ENCODE assay signal across 28 cellular contexts in the genomic region with DNA sequence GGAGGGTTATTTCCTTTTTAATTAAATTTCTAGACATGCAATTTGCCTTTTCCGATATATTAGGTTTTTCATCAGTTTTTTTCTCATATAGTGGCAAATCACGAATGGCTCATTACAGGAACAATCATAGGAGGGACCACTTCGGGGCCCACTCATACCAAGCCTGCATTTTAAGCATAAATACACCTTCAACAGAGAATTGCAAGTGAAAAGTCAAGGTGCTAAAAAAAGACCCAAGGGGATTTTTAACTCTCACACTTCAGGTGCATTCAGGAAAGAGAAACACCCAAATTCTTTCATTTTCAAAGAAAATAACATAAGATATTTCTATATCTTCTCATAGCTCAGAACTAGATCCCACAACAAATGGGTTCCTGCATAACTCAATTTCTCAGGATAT.
"Had no signal": no experiment of that assay in that cellular context is flagged by ENCODE, and none has a peak within 500 bp of the region (broad histone marks: within the 10 kb centered on the region; RNA-seq: fewer than 3 reads in every experiment).

No MANE protein-coding gene starts in this region.

- H3K4me3 ChIP-seq: ascending aorta, breast epithelium, cardiac muscle cell, colonic mucosa, heart left ventricle had no signal

- ATAC-seq: activated naive CD4-positive, alpha-beta T cell treated with anti-CD3 and anti-CD28 coated beads, Interleukin-2, amount 50 U/mL, for 72 hours; activated T-cell treated with anti-CD3 and anti-CD28 coated beads, Interleukin-2, amount 50 U/mL, for 72 hours; esophagus mucosa; heart left ventricle; WTC11 had no signal

- H3K9me3 Mint-ChIP-seq: activated CD4-positive, alpha-beta T cell treated with anti-CD3 and anti-CD28 coated beads, Interleukin-2, amount 10 ng/mL, durations not matched to agents 7 days and 5 days; activated naive CD4-positive, alpha-beta T cell treated with anti-CD3 and anti-CD28 coated beads, Interleukin-2, amount 10 ng/mL, durations not matched to agents 7 days and 5 days; activated naive CD4-positive, alpha-beta T cell treated with anti-CD3 and anti-CD28 coated beads, Interleukin-2, amount 50 U/mL, for 72 hours; activated naive CD8-positive, alpha-beta T cell treated with anti-CD3 and anti-CD28 coated beads, Interleukin-2, amount 10 ng/mL, durations not matched to agents 7 days and 5 days; activated T-cell treated with anti-CD3 and anti-CD28 coated beads, Interleukin-2, amount 50 U/mL, for 24 hours; activated T-cell treated with anti-CD3 and anti-CD28 coated beads, Interleukin-2, amount 50 U/mL, for 72 hours; brain had no signal

- H3K4me1 Mint-ChIP-seq: activated CD4-positive, alpha-beta memory T cell treated with anti-CD3 and anti-CD28 coated beads, Interleukin-2, amount 10 ng/mL, durations not matched to agents 7 days and 5 days; activated CD4-positive, alpha-beta T cell treated with anti-CD3 and anti-CD28 coated beads, Interleukin-2, amount 10 ng/mL, durations not matched to agents 7 days and 5 days; activated naive CD4-positive, alpha-beta T cell treated with anti-CD3 and anti-CD28 coated beads, Interleukin-2, amount 10 ng/mL, durations not matched to agents 7 days and 5 days; activated naive CD8-positive, alpha-beta T cell treated with anti-CD3 and anti-CD28 coated beads, Interleukin-2, amount 10 ng/mL, durations not matched to agents 7 days and 5 days; brain had no signal

- H3K36me3 ChIP-seq: ascending aorta, breast epithelium, cardiac muscle cell, colonic mucosa, heart left ventricle had no signal

- H3K36me3 Mint-ChIP-seq: activated naive CD4-positive, alpha-beta T cell treated with anti-CD3 and anti-CD28 coated beads, Interleukin-2, amount 10 ng/mL, durations not matched to agents 7 days and 5 days; activated naive CD4-positive, alpha-beta T cell treated with anti-CD3 and anti-CD28 coated beads, Interleukin-2, amount 50 U/mL, for 72 hours; activated naive CD8-positive, alpha-beta T cell treated with anti-CD3 and anti-CD28 coated beads, Interleukin-2, amount 10 ng/mL, durations not matched to agents 7 days and 5 days; brain; WTC11 had no signal

- H3K9me3 ChIP-seq: ascending aorta, breast epithelium, colonic mucosa, heart left ventricle had no signal

- H3K27ac Mint-ChIP-seq: activated CD4-positive, alpha-beta memory T cell treated with anti-CD3 and anti-CD28 coated beads, Interleukin-2, amount 10 ng/mL, durations not matched to agents 7 days and 5 days; activated CD4-positive, alpha-beta T cell treated with anti-CD3 and anti-CD28 coated beads, Interleukin-2, amount 10 ng/mL, durations not matched to agents 7 days and 5 days; activated naive CD4-positive, alpha-beta T cell treated with anti-CD3 and anti-CD28 coated beads, Interleukin-2, amount 10 ng/mL, durations not matched to agents 7 days and 5 days; activated naive CD4-positive, alpha-beta T cell treated with anti-CD3 and anti-CD28 coated beads, Interleukin-2, amount 50 U/mL, for 72 hours; activated naive CD8-positive, alpha-beta T cell treated with anti-CD3 and anti-CD28 coated beads, Interleukin-2, amount 10 ng/mL, durations not matched to agents 7 days and 5 days; activated T-cell treated with anti-CD3 and anti-CD28 coated beads, Interleukin-2, amount 50 U/mL, for 24 hours; activated T-cell treated with anti-CD3 and anti-CD28 coated beads, Interleukin-2, amount 50 U/mL, for 72 hours; brain; WTC11 had no signal

- H3K4me3 Mint-ChIP-seq: activated CD4-positive, alpha-beta memory T cell treated with anti-CD3 and anti-CD28 coated beads, Interleukin-2, amount 10 ng/mL, durations not matched to agents 7 days and 5 days; activated CD4-positive, alpha-beta T cell treated with anti-CD3 and anti-CD28 coated beads, Interleukin-2, amount 10 ng/mL, durations not matched to agents 7 days and 5 days; activated naive CD4-positive, alpha-beta T cell treated with anti-CD3 and anti-CD28 coated beads, Interleukin-2, amount 10 ng/mL, durations not matched to agents 7 days and 5 days; activated naive CD8-positive, alpha-beta T cell treated with anti-CD3 and anti-CD28 coated beads, Interleukin-2, amount 10 ng/mL, durations not matched to agents 7 days and 5 days; activated T-cell treated with anti-CD3 and anti-CD28 coated beads, Interleukin-2, amount 50 U/mL, for 24 hours; activated T-cell treated with anti-CD3 and anti-CD28 coated beads, Interleukin-2, amount 50 U/mL, for 72 hours; brain; WTC11 had no signal

- H3K4me1 ChIP-seq: ascending aorta, breast epithelium, colonic mucosa, heart left ventricle had no signal

- DNase-seq: activated CD4-positive, alpha-beta memory T cell treated with anti-CD3 and anti-CD28 coated beads, Interleukin-2, amount 10 ng/mL, durations not matched to agents 7 days and 5 days; activated CD4-positive, alpha-beta T cell treated with anti-CD3 and anti-CD28 coated beads for 1 hour; activated CD4-positive, alpha-beta T cell treated with anti-CD3 and anti-CD28 coated beads for 4 hours; activated CD4-positive, alpha-beta T cell treated with anti-CD3 and anti-CD28 coated beads, Interleukin-2, amount 10 ng/mL, durations not matched to agents 7 days and 5 days; activated CD4-positive, alpha-beta T cell treated with anti-CD3 and anti-CD28 coated beads, Interleukin-2, amount 50 U/mL, for 4 hours; activated CD8-positive, alpha-beta memory T cell treated with anti-CD3 and anti-CD28 coated beads, Interleukin-2, amount 50 U/mL, for 48 hours; activated gamma-delta T cell; activated naive CD4-positive, alpha-beta T cell; activated naive CD4-positive, alpha-beta T cell treated with anti-CD3 and anti-CD28 coated beads, Interleukin-2, amount 10 ng/mL, durations not matched to agents 7 days and 5 days; activated naive CD8-positive, alpha-beta T cell treated with anti-CD3 and anti-CD28 coated beads, Interleukin-2, amount 10 ng/mL, durations not matched to agents 7 days and 5 days; activated T-cell treated with anti-CD3 and anti-CD28 coated beads for 4 hours; activated T-cell treated with anti-CD3 and anti-CD28 coated beads, Interleukin-2, amount 50 U/mL, for 24 hours; activated T-cell treated with anti-CD3 and anti-CD28 coated beads, Interleukin-2, amount 50 U/mL, for 72 hours; central memory CD4-positive, alpha-beta T cell; cerebellar nuclear complex; colonic mucosa; effector CD8-positive, alpha-beta T cell; foreskin fibroblast; glutamatergic neuron; heart left ventricle; T-helper 2 cell had no signal

- H3K27me3 ChIP-seq: ascending aorta, breast epithelium, cardiac muscle cell, colonic mucosa, heart left ventricle had no signal

- H3K27me3 Mint-ChIP-seq: activated CD4-positive, alpha-beta memory T cell treated with anti-CD3 and anti-CD28 coated beads, Interleukin-2, amount 10 ng/mL, durations not matched to agents 7 days and 5 days; activated naive CD4-positive, alpha-beta T cell treated with anti-CD3 and anti-CD28 coated beads, Interleukin-2, amount 10 ng/mL, durations not matched to agents 7 days and 5 days had no signal

- H3K27ac ChIP-seq: ascending aorta, breast epithelium, cardiac muscle cell, colonic mucosa, heart left ventricle had no signal
